ENCODE assay signal across 12 cellular contexts in genomic region chr20:10636326-10636818, GRCh38. TPM values are rescaled to one million over a fixed set of nuclear protein-coding genes. Genes with fewer than 3 reads are reported as not detected.
DNase-seq lines count a peak whose midpoint lies in the region; ATAC-seq, FAIRE-seq and TF ChIP-seq lines count a peak whose summit lies in the region.
"Had no signal": no experiment of that assay in that cellular context is flagged by ENCODE, and none has a peak within 500 bp of the region (broad histone marks: within the 10 kb centered on the region; RNA-seq: fewer than 3 reads in every experiment).

No MANE protein-coding gene starts in this region.

- ATAC-seq in GM18505 (IDR thresholded peaks at IDR 0.05; ENCODE audit: unreplicated experiment), result no peak

- no peak overlapping the region for H3K4me3 ChIP-seq in endothelial cell of umbilical vein (replicated peaks in 1 of 3; ENCODE audit: insufficient read depth in 1 of 3, low read depth in 1 of 3, low read length in 3 of 3)
- H3K4me3 ChIP-seq in thyroid gland (replicated peaks in 1 of 3), result no peak overlapping the region

- BruUV-seq in endothelial cell of umbilical vein (replicated peaks; lab: Mats Ljungman, UMichigan), result no TSS peak

- no peak overlapping the region for H3K27ac ChIP-seq in endothelial cell of umbilical vein (ENCODE audit: insufficient read depth, low read depth, low read length)
- peak overlapping the region; percentile 64 to 83 (median 71) for H3K27ac ChIP-seq in thyroid gland
- H3K27ac ChIP-seq: HL-60 had no signal

- peak; percentile 55 for DNase-seq in RPMI7951 (ENCODE audit: low read depth)
- peak; percentile 73 for DNase-seq in endothelial cell of umbilical vein (ENCODE audit: low read depth, low spot score)
- peak; percentile 60 to 76 for DNase-seq in lung microvascular endothelial cell (ENCODE audit: low read depth in 2 of 2)
- no peak for DNase-seq in thyroid gland
- no peak for DNase-seq in amniotic stem cell (lab: John Stamatoyannopoulos, UW)
- no peak for DNase-seq in NCI-H2196 treated with DMSO at 0.1 percent for 48 hours (lab: John Stamatoyannopoulos, UW; ENCODE audit: unreplicated experiment)
- DNase-seq in stimulated activated CD4-positive, alpha-beta T cell treated with anti-CD3 and anti-CD28 coated beads, Interleukin-4, amount 100 ng/mL, for 1 hour, result no peak
- DNase-seq: activated CD4-positive, alpha-beta T cell treated with anti-CD3 and anti-CD28 coated beads, Interleukin-2, amount 50 U/mL, for 48 hours; DMS79; SW 1271 had no signal

- H3K79me2 ChIP-seq in endothelial cell of umbilical vein (ENCODE audit: control insufficient read depth, insufficient read depth, low read length), result no peaks in the 10 kb centered on the region

- no peak overlapping the region for H3K9ac ChIP-seq in endothelial cell of umbilical vein (replicated peaks; ENCODE audit: extremely low read depth, insufficient read depth, low read length)

- H3K9me3 ChIP-seq in endothelial cell of umbilical vein (replicated peaks; ENCODE audit: control insufficient read depth, insufficient read depth, low read length) (no peaks in the 10 kb centered on the region), thyroid gland (no peaks in the 10 kb centered on the region)

- POLR2A ChIA-PET in endothelial cell of umbilical vein (lab: Charles Lee), result interaction anchor here (1.2 kb wide), 1 partner anchor 35 kb away, joined by 3 read pairs; no protein-coding TSS in a partner anchor

- no peak for FAIRE-seq in endothelial cell of umbilical vein (lab: Jason Lieb, UNC)

- peaks cover 6 to 20% of the 10 kb centered on the region in 2 experiments for H3K36me3 ChIP-seq in endothelial cell of umbilical vein (ENCODE audit: control insufficient read depth in 2 of 2, extremely low read depth in 1 of 2, insufficient read depth in 2 of 2, low read length in 2 of 2)
- H3K36me3 ChIP-seq in thyroid gland, result peaks cover 25 to 27% of the 10 kb centered on the region in 2 donors

- no peaks in the 10 kb centered on the region for H4K20me1 ChIP-seq in endothelial cell of umbilical vein (replicated peaks; ENCODE audit: control insufficient read depth, extremely low read depth, insufficient read depth, low read length)

- TF ChIP-seq CTCF in endothelial cell of umbilical vein (IDR thresholded peaks at IDR 0.05; ENCODE audit: extremely low read depth in 1 of 2, insufficient read depth in 1 of 2, low read depth in 1 of 2, low read length in 2 of 2), result no peak
- TF ChIP-seq CTCF in thyroid gland (IDR thresholded peaks at IDR 0.05), result no peak

- dilution Hi-C loops in endothelial cell of umbilical vein (cut with MboI; ENCODE audit: extremely low pct_ligation_motif_present, low sequenced_read_pairs), result no loop called here

- peaks cover 38% of the 10 kb centered on the region for H3K4me1 ChIP-seq in endothelial cell of umbilical vein (ENCODE audit: control insufficient read depth, extremely low read depth, insufficient read depth, low read length)
- peaks cover 37 to 53% of the 10 kb centered on the region in 2 donors for H3K4me1 ChIP-seq in thyroid gland

- H2AFZ ChIP-seq in endothelial cell of umbilical vein (ENCODE audit: low read depth, low read length), result no peak overlapping the region

- H3K4me2 ChIP-seq in endothelial cell of umbilical vein (ENCODE audit: insufficient read depth, low read length), result no peak overlapping the region

- CTCF ChIA-PET in endothelial cell of umbilical vein (lab: Charles Lee), result interaction anchor here (0.7 to 2.0 kb wide), 10 partner anchors 9 to 84 kb away, joined by 3 to 11 read pairs (median 4); no protein-coding TSS in a partner anchor

- WGBS in thyroid gland, 2 donors, result 71 to 72% methylated on average over 4 to 5 of the region's 5 CpGs

- H3K27me3 ChIP-seq in endothelial cell of umbilical vein (ENCODE audit: control insufficient read depth in 2 of 2, insufficient read depth in 2 of 2, low read length in 2 of 2) (no peaks in the 10 kb centered on the region), thyroid gland (no peaks in the 10 kb centered on the region)

- no peaks in the 10 kb centered on the region for H3K9me1 ChIP-seq in endothelial cell of umbilical vein (replicated peaks; ENCODE audit: control insufficient read depth, extremely low read depth, insufficient read depth, low read length)

- TF ChIP-seq POLR2A in endothelial cell of umbilical vein (IDR thresholded peaks at IDR 0.05; ENCODE audit: low read depth, low read length), result no peak
- TF ChIP-seq POLR2A in thyroid gland (IDR thresholded peaks at IDR 0.05), result no peak
- no peak for TF ChIP-seq POLR2A in GM18505 (IDR thresholded peaks at IDR 0.05; ENCODE audit: borderline replicate concordance, extremely low read depth, insufficient read depth, insufficient read length)

- intact Hi-C loops in endothelial cell of umbilical vein (cut with micrococcal nuclease), result loop anchor here (2.0 kb wide), 1 partner anchor 32 kb away; no protein-coding TSS in a partner anchor
- intact Hi-C loops in thyroid gland (cut with DNase I), result no loop called here

TF ChIP-seq in endothelial cell of umbilical vein, 7 proteins besides CTCF, POLR2A, EP300 and RAD21:
- no peak for TF ChIP-seq POLR2AphosphoS5 (IDR thresholded peaks at IDR 0.05; ENCODE audit: insufficient read depth, low read depth, low read length)
- TF ChIP-seq FOS (IDR thresholded peaks at IDR 0.05; ENCODE audit: borderline replicate concordance, insufficient read depth, low read length), result no peak
- no peak for TF ChIP-seq MAX (IDR thresholded peaks at IDR 0.05; ENCODE audit: insufficient read depth, insufficient read length)
- no peak for TF ChIP-seq JUN (IDR thresholded peaks at IDR 0.05; ENCODE audit: borderline replicate concordance, insufficient read depth, insufficient read length, low read depth)
- TF ChIP-seq GATA2 (IDR thresholded peaks at IDR 0.05; ENCODE audit: insufficient read depth, insufficient read length, low read depth, low read length), result no peak
- TF ChIP-seq MYC (IDR thresholded peaks at IDR 0.05; ENCODE audit: low read depth, low read length), result no peak
- TF ChIP-seq EZH2 (IDR thresholded peaks at IDR 0.05; ENCODE audit: borderline replicate concordance, low read depth, low read length, severe bottlenecking), result no peak

RNA-seq across cellular contexts. Expression of gene JAG1, which starts 37.4 kb away (rescaled TPM):
- total RNA-seq in RPMI7951 (2014; rRNA removed; shearing (Covaris generic)), result 3.0 and 3.1 TPM in 2 replicates
- total RNA-seq in endothelial cell of umbilical vein (31.7 and 37.0 TPM in 2 replicates), lung microvascular endothelial cell (78.0 and 227 TPM in 2 replicates), thyroid gland (10 to 100 TPM; 41.2 to 67.9 (median 46.2) TPM)
- polyA plus RNA-seq in endothelial cell of umbilical vein, result 12.9 and 19.7 TPM in 2 replicates
- polyA plus RNA-seq in endothelial cell of umbilical vein (2011; cell fraction: cytosol; rRNA removed), result 9.4 and 9.5 TPM in 2 replicates
- polyA plus RNA-seq in endothelial cell of umbilical vein (2011; cell fraction: nucleus; rRNA removed), result 77.1 and 97.3 TPM in 2 replicates
- polyA plus RNA-seq in endothelial cell of umbilical vein (2012), result 32.6 and 33.6 TPM in 2 replicates
- polyA minus RNA-seq in endothelial cell of umbilical vein, result 82.6 and 94.6 TPM in 2 replicates
- 2.4 TPM for polyA minus RNA-seq in endothelial cell of umbilical vein (2011; cell fraction: cytosol; rRNA and poly(A)+ RNA removed)
- 94.2 and 172 TPM in 2 replicates for polyA minus RNA-seq in endothelial cell of umbilical vein (2011; cell fraction: nucleus; rRNA and poly(A)+ RNA removed)

Comparison
In these comparisons a context has a peak if more than half of its experiments do, and no peak if none do; other contexts are left out.
1. DNase-seq: peak in RPMI7951 (single experiment), endothelial cell of umbilical vein (single experiment) and lung microvascular endothelial cell (2 of 2); none in thyroid gland (0 of 2), amniotic stem cell (single experiment), NCI-H2196 treated with DMSO at 0.1 percent for 48 hours (single experiment) and stimulated activated CD4-positive, alpha-beta T cell treated with anti-CD3 and anti-CD28 coated beads, Interleukin-4, amount 100 ng/mL, for 1 hour (single experiment).